ENCODE assay signal across 1 cellular context in the genomic region with DNA sequence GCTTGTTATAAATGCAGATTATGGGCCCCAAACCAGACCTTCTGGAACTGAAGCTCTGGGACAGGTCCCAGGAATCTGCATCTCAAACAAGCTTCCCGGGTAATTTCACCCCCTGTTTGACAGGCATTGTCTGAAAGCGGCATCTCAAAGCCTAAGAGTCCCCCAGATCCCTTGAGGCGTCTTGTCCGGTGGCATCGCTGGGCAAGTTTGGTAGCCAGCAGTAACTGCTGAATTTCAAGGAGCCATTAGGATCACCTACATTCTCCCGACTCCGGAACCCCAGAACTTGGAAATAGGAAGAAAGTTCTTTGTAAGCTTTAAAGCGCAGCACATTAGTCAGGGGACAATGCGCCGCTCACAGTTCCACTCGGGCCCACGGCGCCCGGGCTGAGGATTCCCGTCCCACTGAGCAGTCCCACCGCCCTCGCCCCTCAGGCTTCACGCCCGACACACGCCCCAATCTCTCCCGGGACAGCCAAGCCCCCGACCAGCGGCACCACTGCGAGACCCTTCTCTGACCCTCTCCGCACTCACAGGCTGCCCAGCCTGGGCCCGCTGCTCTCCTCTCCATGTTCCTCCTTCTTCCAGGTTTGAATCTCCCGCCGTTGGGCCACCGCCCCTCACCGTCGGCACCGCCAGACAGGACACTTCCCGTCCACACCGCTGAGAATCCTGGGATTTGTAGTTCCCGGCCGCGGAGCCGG.
TF ChIP-seq lines count a peak whose summit lies in the region.

A gene with protein sequence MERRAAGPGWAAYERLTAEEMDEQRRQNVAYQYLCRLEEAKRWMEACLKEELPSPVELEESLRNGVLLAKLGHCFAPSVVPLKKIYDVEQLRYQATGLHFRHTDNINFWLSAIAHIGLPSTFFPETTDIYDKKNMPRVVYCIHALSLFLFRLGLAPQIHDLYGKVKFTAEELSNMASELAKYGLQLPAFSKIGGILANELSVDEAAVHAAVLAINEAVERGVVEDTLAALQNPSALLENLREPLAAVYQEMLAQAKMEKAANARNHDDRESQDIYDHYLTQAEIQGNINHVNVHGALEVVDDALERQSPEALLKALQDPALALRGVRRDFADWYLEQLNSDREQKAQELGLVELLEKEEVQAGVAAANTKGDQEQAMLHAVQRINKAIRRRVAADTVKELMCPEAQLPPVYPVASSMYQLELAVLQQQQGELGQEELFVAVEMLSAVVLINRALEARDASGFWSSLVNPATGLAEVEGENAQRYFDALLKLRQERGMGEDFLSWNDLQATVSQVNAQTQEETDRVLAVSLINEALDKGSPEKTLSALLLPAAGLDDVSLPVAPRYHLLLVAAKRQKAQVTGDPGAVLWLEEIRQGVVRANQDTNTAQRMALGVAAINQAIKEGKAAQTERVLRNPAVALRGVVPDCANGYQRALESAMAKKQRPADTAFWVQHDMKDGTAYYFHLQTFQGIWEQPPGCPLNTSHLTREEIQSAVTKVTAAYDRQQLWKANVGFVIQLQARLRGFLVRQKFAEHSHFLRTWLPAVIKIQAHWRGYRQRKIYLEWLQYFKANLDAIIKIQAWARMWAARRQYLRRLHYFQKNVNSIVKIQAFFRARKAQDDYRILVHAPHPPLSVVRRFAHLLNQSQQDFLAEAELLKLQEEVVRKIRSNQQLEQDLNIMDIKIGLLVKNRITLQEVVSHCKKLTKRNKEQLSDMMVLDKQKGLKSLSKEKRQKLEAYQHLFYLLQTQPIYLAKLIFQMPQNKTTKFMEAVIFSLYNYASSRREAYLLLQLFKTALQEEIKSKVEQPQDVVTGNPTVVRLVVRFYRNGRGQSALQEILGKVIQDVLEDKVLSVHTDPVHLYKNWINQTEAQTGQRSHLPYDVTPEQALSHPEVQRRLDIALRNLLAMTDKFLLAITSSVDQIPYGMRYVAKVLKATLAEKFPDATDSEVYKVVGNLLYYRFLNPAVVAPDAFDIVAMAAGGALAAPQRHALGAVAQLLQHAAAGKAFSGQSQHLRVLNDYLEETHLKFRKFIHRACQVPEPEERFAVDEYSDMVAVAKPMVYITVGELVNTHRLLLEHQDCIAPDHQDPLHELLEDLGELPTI (N-terminal part only) (minus strand): TSS at position 607 of the 704 bp plus-strand sequence. CDS start 36 bp downstream, at position 571.

TF ChIP-seq in K562, 482 proteins besides CTCF, POLR2A, EP300 and RAD21 (continued from another document and continues in another):
- TF ChIP-seq, protein P1, sequence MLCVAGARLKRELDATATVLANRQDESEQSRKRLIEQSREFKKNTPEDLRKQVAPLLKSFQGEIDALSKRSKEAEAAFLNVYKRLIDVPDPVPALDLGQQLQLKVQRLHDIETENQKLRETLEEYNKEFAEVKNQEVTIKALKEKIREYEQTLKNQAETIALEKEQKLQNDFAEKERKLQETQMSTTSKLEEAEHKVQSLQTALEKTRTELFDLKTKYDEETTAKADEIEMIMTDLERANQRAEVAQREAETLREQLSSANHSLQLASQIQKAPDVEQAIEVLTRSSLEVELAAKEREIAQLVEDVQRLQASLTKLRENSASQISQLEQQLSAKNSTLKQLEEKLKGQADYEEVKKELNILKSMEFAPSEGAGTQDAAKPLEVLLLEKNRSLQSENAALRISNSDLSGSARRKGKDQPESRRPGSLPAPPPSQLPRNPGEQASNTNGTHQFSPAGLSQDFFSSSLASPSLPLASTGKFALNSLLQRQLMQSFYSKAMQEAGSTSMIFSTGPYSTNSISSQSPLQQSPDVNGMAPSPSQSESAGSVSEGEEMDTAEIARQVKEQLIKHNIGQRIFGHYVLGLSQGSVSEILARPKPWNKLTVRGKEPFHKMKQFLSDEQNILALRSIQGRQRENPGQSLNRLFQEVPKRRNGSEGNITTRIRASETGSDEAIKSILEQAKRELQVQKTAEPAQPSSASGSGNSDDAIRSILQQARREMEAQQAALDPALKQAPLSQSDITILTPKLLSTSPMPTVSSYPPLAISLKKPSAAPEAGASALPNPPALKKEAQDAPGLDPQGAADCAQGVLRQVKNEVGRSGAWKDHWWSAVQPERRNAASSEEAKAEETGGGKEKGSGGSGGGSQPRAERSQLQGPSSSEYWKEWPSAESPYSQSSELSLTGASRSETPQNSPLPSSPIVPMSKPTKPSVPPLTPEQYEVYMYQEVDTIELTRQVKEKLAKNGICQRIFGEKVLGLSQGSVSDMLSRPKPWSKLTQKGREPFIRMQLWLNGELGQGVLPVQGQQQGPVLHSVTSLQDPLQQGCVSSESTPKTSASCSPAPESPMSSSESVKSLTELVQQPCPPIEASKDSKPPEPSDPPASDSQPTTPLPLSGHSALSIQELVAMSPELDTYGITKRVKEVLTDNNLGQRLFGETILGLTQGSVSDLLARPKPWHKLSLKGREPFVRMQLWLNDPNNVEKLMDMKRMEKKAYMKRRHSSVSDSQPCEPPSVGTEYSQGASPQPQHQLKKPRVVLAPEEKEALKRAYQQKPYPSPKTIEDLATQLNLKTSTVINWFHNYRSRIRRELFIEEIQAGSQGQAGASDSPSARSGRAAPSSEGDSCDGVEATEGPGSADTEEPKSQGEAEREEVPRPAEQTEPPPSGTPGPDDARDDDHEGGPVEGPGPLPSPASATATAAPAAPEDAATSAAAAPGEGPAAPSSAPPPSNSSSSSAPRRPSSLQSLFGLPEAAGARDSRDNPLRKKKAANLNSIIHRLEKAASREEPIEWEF (CRISPR knock-in tag; IDR thresholded peaks at IDR 0.05), result no peak
- TF ChIP-seq MYC (IDR thresholded peaks at IDR 0.05; ENCODE audit: low read depth, low read length) (peak; percentile 62; the same call in 1 of the 2 replicates), MYC (CRISPR knock-in tag; IDR thresholded peaks at IDR 0.05; ENCODE audit: borderline replicate concordance, low read depth) (no peak), ZBTB8A (IDR thresholded peaks at IDR 0.05; ENCODE audit: partially characterized antibody) (no peak), POLR3G (IDR thresholded peaks at IDR 0.05; ENCODE audit: extremely low read depth, insufficient read length, insufficient replicate concordance) (no peak), SIN3A (IDR thresholded peaks at IDR 0.05; ENCODE audit: borderline replicate concordance in 2 of 2, control insufficient read depth in 1 of 2, low read depth in 2 of 2, low read length in 2 of 2) (peak; percentile 94 to 98), SAFB2 (IDR thresholded peaks at IDR 0.05; ENCODE audit: borderline replicate concordance, low read depth, low read length, severe bottlenecking) (no peak), ATF1 (CRISPR knock-in tag; IDR thresholded peaks at IDR 0.05) (no peak), ATF1 (tag; IDR thresholded peaks at IDR 0.05) (peak; percentile 89), ZNF23 (CRISPR knock-in tag; IDR thresholded peaks at IDR 0.05) (no peak), POLR2G (IDR thresholded peaks at IDR 0.05; ENCODE audit: low read depth, low read length) (peak; percentile 81), MCM3 (IDR thresholded peaks at IDR 0.05) (no peak), POLR2H (tag; IDR thresholded peaks at IDR 0.05; ENCODE audit: low read depth) (no peak), ZNF311 (CRISPR knock-in tag; IDR thresholded peaks at IDR 0.05) (no peak), SNRNP70 (optimal IDR thresholded peaks at IDR 0.05; ENCODE audit: low read depth, low read length) (no peak), RFX1 (IDR thresholded peaks at IDR 0.05) (no peak), MTA1 (IDR thresholded peaks at IDR 0.05; ENCODE audit: borderline replicate concordance) (no peak), ZNF184 (CRISPR knock-in tag; IDR thresholded peaks at IDR 0.05) (no peak), PHF8 (IDR thresholded peaks at IDR 0.05; ENCODE audit: borderline replicate concordance, low read length) (peak; percentile 74; the same call in 1 of the 2 replicates), SUPT5H (IDR thresholded peaks at IDR 0.05) (peak; percentile 67), RUNX1 (IDR thresholded peaks at IDR 0.05; ENCODE audit: low read depth) (no peak), TBL1XR1 (IDR thresholded peaks at IDR 0.05; ENCODE audit: low read length in 2 of 2) (0 out of 4 replicates have a peak, but pooled peaks of 1 of the 2 experiments have one; percentile 19), SMAD4 (CRISPR knock-in tag; conservative IDR thresholded peaks at IDR 0.05) (peak; percentile 44; the same call in 1 of the 2 replicates), SMARCE1 (IDR thresholded peaks at IDR 0.05) (no peak), GABPA (tag; conservative IDR thresholded peaks at IDR 0.05; ENCODE audit: low read depth) (peak; percentile 95)
- TF ChIP-seq, protein P2, sequence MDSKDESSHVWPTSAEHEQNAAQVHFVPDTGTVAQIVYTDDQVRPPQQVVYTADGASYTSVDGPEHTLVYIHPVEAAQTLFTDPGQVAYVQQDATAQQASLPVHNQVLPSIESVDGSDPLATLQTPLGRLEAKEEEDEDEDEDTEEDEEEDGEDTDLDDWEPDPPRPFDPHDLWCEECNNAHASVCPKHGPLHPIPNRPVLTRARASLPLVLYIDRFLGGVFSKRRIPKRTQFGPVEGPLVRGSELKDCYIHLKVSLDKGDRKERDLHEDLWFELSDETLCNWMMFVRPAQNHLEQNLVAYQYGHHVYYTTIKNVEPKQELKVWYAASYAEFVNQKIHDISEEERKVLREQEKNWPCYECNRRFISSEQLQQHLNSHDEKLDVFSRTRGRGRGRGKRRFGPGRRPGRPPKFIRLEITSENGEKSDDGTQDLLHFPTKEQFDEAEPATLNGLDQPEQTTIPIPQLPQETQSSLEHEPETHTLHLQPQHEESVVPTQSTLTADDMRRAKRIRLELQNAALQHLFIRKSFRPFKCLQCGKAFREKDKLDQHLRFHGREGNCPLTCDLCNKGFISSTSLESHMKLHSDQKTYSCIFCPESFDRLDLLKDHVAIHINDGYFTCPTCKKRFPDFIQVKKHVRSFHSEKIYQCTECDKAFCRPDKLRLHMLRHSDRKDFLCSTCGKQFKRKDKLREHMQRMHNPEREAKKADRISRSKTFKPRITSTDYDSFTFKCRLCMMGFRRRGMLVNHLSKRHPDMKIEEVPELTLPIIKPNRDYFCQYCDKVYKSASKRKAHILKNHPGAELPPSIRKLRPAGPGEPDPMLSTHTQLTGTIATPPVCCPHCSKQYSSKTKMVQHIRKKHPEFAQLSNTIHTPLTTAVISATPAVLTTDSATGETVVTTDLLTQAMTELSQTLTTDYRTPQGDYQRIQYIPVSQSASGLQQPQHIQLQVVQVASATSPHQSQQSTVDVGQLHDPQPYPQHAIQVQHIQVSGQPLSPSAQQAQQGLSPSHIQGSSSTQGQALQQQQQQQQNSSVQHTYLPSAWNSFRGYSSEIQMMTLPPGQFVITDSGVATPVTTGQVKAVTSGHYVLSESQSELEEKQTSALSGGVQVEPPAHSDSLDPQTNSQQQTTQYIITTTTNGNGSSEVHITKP (IDR thresholded peaks at IDR 0.05; ENCODE audit: partially characterized antibody), result no peak
- TF ChIP-seq, protein P3, sequence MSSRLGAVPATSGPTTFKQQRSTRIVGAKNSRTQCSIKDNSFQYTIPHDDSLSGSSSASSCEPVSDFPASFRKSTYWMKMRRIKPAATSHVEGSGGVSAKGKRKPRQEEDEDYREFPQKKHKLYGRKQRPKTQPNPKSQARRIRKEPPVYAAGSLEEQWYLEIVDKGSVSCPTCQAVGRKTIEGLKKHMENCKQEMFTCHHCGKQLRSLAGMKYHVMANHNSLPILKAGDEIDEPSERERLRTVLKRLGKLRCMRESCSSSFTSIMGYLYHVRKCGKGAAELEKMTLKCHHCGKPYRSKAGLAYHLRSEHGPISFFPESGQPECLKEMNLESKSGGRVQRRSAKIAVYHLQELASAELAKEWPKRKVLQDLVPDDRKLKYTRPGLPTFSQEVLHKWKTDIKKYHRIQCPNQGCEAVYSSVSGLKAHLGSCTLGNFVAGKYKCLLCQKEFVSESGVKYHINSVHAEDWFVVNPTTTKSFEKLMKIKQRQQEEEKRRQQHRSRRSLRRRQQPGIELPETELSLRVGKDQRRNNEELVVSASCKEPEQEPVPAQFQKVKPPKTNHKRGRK (tag; IDR thresholded peaks at IDR 0.05), result no peak
- TF ChIP-seq, protein P4, sequence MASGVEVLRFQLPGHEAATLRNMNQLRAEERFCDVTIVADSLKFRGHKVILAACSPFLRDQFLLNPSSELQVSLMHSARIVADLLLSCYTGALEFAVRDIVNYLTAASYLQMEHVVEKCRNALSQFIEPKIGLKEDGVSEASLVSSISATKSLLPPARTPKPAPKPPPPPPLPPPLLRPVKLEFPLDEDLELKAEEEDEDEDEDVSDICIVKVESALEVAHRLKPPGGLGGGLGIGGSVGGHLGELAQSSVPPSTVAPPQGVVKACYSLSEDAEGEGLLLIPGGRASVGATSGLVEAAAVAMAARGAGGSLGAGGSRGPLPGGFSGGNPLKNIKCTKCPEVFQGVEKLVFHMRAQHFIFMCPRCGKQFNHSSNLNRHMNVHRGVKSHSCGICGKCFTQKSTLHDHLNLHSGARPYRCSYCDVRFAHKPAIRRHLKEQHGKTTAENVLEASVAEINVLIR (CRISPR knock-in tag; IDR thresholded peaks at IDR 0.05), result no peak; the same call in 1 of the 2 replicates
- TF ChIP-seq, protein P5, sequence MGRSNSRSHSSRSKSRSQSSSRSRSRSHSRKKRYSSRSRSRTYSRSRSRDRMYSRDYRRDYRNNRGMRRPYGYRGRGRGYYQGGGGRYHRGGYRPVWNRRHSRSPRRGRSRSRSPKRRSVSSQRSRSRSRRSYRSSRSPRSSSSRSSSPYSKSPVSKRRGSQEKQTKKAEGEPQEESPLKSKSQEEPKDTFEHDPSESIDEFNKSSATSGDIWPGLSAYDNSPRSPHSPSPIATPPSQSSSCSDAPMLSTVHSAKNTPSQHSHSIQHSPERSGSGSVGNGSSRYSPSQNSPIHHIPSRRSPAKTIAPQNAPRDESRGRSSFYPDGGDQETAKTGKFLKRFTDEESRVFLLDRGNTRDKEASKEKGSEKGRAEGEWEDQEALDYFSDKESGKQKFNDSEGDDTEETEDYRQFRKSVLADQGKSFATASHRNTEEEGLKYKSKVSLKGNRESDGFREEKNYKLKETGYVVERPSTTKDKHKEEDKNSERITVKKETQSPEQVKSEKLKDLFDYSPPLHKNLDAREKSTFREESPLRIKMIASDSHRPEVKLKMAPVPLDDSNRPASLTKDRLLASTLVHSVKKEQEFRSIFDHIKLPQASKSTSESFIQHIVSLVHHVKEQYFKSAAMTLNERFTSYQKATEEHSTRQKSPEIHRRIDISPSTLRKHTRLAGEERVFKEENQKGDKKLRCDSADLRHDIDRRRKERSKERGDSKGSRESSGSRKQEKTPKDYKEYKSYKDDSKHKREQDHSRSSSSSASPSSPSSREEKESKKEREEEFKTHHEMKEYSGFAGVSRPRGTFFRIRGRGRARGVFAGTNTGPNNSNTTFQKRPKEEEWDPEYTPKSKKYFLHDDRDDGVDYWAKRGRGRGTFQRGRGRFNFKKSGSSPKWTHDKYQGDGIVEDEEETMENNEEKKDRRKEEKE (IDR thresholded peaks at IDR 0.05; ENCODE audit: borderline replicate concordance in 1 of 2, control insufficient read depth in 1 of 2, low read depth in 2 of 2, low read length in 1 of 2), result no peak
